In genomic region chr22:47027766-47028165, GRCh38 we compare ENCODE assay signal across 19 cellular contexts.
"Had no signal": no experiment of that assay in that cellular context is flagged by ENCODE, and none has a peak within 500 bp of the region (broad histone marks: within the 10 kb centered on the region; RNA-seq: fewer than 3 reads in every experiment).

No MANE protein-coding gene starts in this region.

- H3K27ac ChIP-seq: ascending aorta, breast epithelium, gastrocnemius medialis, neural progenitor cell, psoas muscle, VCaP had no signal

- ATAC-seq: activated T-helper 17 cell treated with anti-CD3 and anti-CD28 coated beads, Interleukin-2, amount 50 U/mL, for 72 hours; esophagus mucosa; gastrocnemius medialis; psoas muscle; right cardiac atrium; stimulated activated memory B cell treated with anti-CD40 and anti-IgM and Interleukin-4, amounts not matched to agents 10 μg/mL and 1 μg/mL and 100 μg/mL, for 72 hours; T-helper 17 cell had no signal

- H3K9me3 ChIP-seq: ascending aorta, breast epithelium, gastrocnemius medialis, psoas muscle had no signal

- H3K9ac ChIP-seq: neural progenitor cell had no signal

- H3K4me3 ChIP-seq: ascending aorta, breast epithelium, gastrocnemius medialis, lung, neural progenitor cell, psoas muscle, smooth muscle cell had no signal

- H3K4me1 ChIP-seq: ascending aorta, breast epithelium, gastrocnemius medialis, psoas muscle had no signal

- H2AFZ ChIP-seq: neural progenitor cell had no signal

- H3K27me3 ChIP-seq: ascending aorta, breast epithelium, gastrocnemius medialis, neural progenitor cell had no signal

- H3K36me3 ChIP-seq: ascending aorta, breast epithelium, gastrocnemius medialis, neural progenitor cell had no signal

- H3K4me2 ChIP-seq: neural progenitor cell, smooth muscle cell had no signal

- DNase-seq: activated CD4-positive, alpha-beta T cell treated with anti-CD3 and anti-CD28 coated beads for 1 hour; activated CD4-positive, alpha-beta T cell treated with anti-CD3 and anti-CD28 coated beads, Interleukin-2, amount 50 U/mL, for 48 hours; activated naive CD4-positive, alpha-beta T cell treated with anti-CD3 and anti-CD28 coated beads for 36 hours; activated T-cell treated with anti-CD3 and anti-CD28 coated beads for 4 hours; cortex of kidney; gastrocnemius medialis; psoas muscle; stimulated activated CD4-positive, alpha-beta T cell treated with anti-CD3 and anti-CD28 coated beads, Interleukin-4, amount 100 ng/mL, for 4 hours; T-helper 17 cell had no signal
